13 cellular contexts compared by ENCODE assay signal in the genomic region with DNA sequence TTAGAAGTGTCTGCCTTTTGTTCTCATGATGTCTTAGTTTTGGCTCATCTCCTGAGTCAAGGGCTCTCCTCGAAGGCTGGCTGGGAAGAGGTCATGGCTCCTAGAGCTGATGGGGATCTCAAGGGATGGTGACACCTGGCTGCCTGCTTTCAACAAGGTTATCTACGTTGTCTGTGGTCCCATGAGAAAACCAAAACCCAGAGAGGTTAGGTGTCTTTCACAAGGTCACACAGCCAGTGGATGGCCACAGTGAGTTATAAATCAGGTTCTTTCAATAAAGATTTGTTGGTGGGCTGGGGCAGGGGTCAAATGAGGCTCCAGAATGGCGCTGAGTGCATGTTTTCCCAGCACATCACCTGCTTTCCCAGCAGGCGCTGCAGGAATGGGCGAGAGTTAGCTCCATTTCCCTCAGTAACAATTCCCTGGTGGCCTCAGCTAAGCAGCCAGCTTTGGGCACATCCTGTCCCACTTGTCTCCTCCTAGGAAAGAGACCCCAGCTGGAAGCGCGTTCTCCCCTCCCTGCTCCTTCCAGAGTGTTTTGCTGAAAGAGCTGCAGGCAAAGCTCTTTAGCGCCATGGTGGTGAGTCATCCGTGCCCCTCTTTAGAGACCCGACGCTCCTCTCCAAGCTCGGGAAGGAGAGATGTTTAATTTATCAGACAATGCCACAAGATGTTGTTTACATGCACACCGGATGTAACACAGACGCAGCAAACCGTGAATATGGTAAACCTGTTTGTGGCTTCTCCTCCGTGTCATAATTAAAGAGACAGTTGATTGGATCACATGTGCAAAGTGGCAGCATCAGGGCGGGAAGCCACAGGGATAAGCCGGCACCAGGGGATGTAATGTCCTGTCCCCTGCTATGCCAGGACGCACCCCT.
DNase-seq lines count a peak whose midpoint lies in the region; ATAC-seq and TF ChIP-seq lines count a peak whose summit lies in the region.
"Had no signal": no experiment of that assay in that cellular context is flagged by ENCODE, and none has a peak within 500 bp of the region (broad histone marks: within the 10 kb centered on the region; RNA-seq: fewer than 3 reads in every experiment).

No MANE protein-coding gene starts in this region.

- POLR2A ChIA-PET in activated CD8-positive, alpha-beta T cell treated with anti-CD3 and anti-CD28 coated beads for 36 hours (lab: Charles Lee): no interaction called here
- POLR2A ChIA-PET in GM10248 (lab: Yijun Ruan, JAX): no interaction called here

- in situ Hi-C loops in G401 (cut with HindIII; ENCODE audit: low sequenced_read_pairs): no loop called here

- no peaks in the 10 kb centered on the region for H3K4me1 ChIP-seq in ascending aorta
- H3K4me1 ChIP-seq: right lobe of liver had no signal

- no peaks in the 10 kb centered on the region for H3K27me3 ChIP-seq in ascending aorta
- H3K27me3 ChIP-seq: right lobe of liver had no signal

- no peaks in the 10 kb centered on the region for H3K9me3 Mint-ChIP-seq in activated CD8-positive, alpha-beta T cell treated with anti-CD3 and anti-CD28 coated beads for 36 hours
- H3K9me3 Mint-ChIP-seq in natural killer cell: no peaks in the 10 kb centered on the region
- H3K9me3 Mint-ChIP-seq: activated T-cell treated with anti-CD3 and anti-CD28 coated beads, Interleukin-2, amount 50 U/mL, for 72 hours; stimulated activated naive CD8-positive, alpha-beta T cell treated with anti-CD3 and anti-CD28 coated beads, Interleukin-15, Interleukin-2, amounts not matched to agents 100 ng/mL and 50 ng/mL, for 24 hours had no signal

- H3K4me3 ChIP-seq in ascending aorta: no peak overlapping the region
- H3K4me3 ChIP-seq: right lobe of liver had no signal

- no peaks in the 10 kb centered on the region for H3K36me3 ChIP-seq in ascending aorta
- H3K36me3 ChIP-seq: right lobe of liver had no signal

- H3K4me1 Mint-ChIP-seq in activated CD8-positive, alpha-beta T cell treated with anti-CD3 and anti-CD28 coated beads for 36 hours (ENCODE audit: low read depth): peaks cover 9% of the 10 kb centered on the region
- H3K4me1 Mint-ChIP-seq in natural killer cell: peaks cover 37 to 54% of the 10 kb centered on the region in 2 donors

- H3K27ac ChIP-seq in ascending aorta: no peak overlapping the region
- H3K27ac ChIP-seq: right lobe of liver, RWPE1 had no signal

- no peak for TF ChIP-seq CTCF in activated CD8-positive, alpha-beta T cell treated with anti-CD3 and anti-CD28 coated beads for 36 hours (IDR thresholded peaks at IDR 0.05)
- TF ChIP-seq CTCF in natural killer cell (IDR thresholded peaks at IDR 0.05) (no peak), ascending aorta (IDR thresholded peaks at IDR 0.05) (no peak), GM10248 (IDR thresholded peaks at IDR 0.05; ENCODE audit: control extremely low read depth, extremely low read depth, low read depth, missing control alignments) (no peak)

- H3K27me3 Mint-ChIP-seq in activated CD8-positive, alpha-beta T cell treated with anti-CD3 and anti-CD28 coated beads for 36 hours: no peaks in the 10 kb centered on the region
- H3K27me3 Mint-ChIP-seq in natural killer cell (ENCODE audit: low read depth in 2 of 2): no peaks in the 10 kb centered on the region
- H3K27me3 Mint-ChIP-seq: stimulated activated naive CD8-positive, alpha-beta T cell treated with anti-CD3 and anti-CD28 coated beads, Interleukin-15, Interleukin-2, amounts not matched to agents 100 ng/mL and 50 ng/mL, for 24 hours had no signal

- no peaks in the 10 kb centered on the region for H3K36me3 Mint-ChIP-seq in activated CD8-positive, alpha-beta T cell treated with anti-CD3 and anti-CD28 coated beads for 36 hours (ENCODE audit: low read depth)
- no peaks in the 10 kb centered on the region for H3K36me3 Mint-ChIP-seq in natural killer cell

- peak; percentile 34 for ATAC-seq in activated CD8-positive, alpha-beta T cell treated with anti-CD3 and anti-CD28 coated beads for 36 hours
- peak; percentile 82 to 90 (median 84) for ATAC-seq in natural killer cell
- ATAC-seq in GM21717 (IDR thresholded peaks at IDR 0.05; ENCODE audit: unreplicated experiment): no peak
- ATAC-seq in GM18858 (IDR thresholded peaks at IDR 0.05; ENCODE audit: unreplicated experiment): no peak
- ATAC-seq: left cardiac atrium, right lobe of liver had no signal

- H3K4me3 Mint-ChIP-seq in activated CD8-positive, alpha-beta T cell treated with anti-CD3 and anti-CD28 coated beads for 36 hours: no peak overlapping the region
- H3K4me3 Mint-ChIP-seq in natural killer cell: peak overlapping the region; percentile 75
- H3K4me3 Mint-ChIP-seq: stimulated activated naive CD8-positive, alpha-beta T cell treated with anti-CD3 and anti-CD28 coated beads, Interleukin-15, Interleukin-2, amounts not matched to agents 100 ng/mL and 50 ng/mL, for 24 hours had no signal

- CTCF ChIA-PET in activated CD8-positive, alpha-beta T cell treated with anti-CD3 and anti-CD28 coated beads for 36 hours (lab: Charles Lee): no interaction called here
- CTCF ChIA-PET in GM10248 (lab: Yijun Ruan, JAX): no interaction called here

- H3K9me3 ChIP-seq in ascending aorta: no peaks in the 10 kb centered on the region
- H3K9me3 ChIP-seq: right lobe of liver had no signal

- DNase-seq in G401 (ENCODE audit: low spot score) (peak; percentile 38), NCI-H2029 (lab: John Stamatoyannopoulos, UW) (peak; percentile 77), natural killer cell (peak; percentile 65), ascending aorta (ENCODE audit: low spot score in 2 of 2) (no peak), GM10248 (ENCODE audit: extremely low spot score) (no peak)
- DNase-seq in activated CD8-positive, alpha-beta T cell treated with anti-CD3 and anti-CD28 coated beads for 36 hours: peak; percentile 14
- DNase-seq: left cardiac atrium, right lobe of liver had no signal

- intact Hi-C loops in activated CD8-positive, alpha-beta T cell treated with anti-CD3 and anti-CD28 coated beads for 36 hours (cut with micrococcal nuclease): no loop called here
- intact Hi-C loops in natural killer cell (cut with micrococcal nuclease): loop anchor here (1.0 to 5.0 kb wide), 6 partner anchors 21 to 145 kb away; no protein-coding TSS in a partner anchor
- intact Hi-C loops in ascending aorta (cut with DNase I): no loop called here

- no peak overlapping the region for H3K27ac Mint-ChIP-seq in activated CD8-positive, alpha-beta T cell treated with anti-CD3 and anti-CD28 coated beads for 36 hours
- H3K27ac Mint-ChIP-seq in natural killer cell: peak overlapping the region; percentile 87 to 89
- H3K27ac Mint-ChIP-seq: activated T-cell treated with anti-CD3 and anti-CD28 coated beads, Interleukin-2, amount 50 U/mL, for 72 hours; stimulated activated naive CD8-positive, alpha-beta T cell treated with anti-CD3 and anti-CD28 coated beads, Interleukin-15, Interleukin-2, amounts not matched to agents 100 ng/mL and 50 ng/mL, for 24 hours had no signal

Comparison
In these comparisons a context has a peak if more than half of its experiments do, and no peak if none do; other contexts are left out.
1. DNase-seq: peak in G401 (single experiment), NCI-H2029 (single experiment), activated CD8-positive, alpha-beta T cell treated with anti-CD3 and anti-CD28 coated beads for 36 hours (single experiment) and natural killer cell (single experiment); none in ascending aorta (0 of 2) and GM10248 (single experiment).
2. ATAC-seq: peak in activated CD8-positive, alpha-beta T cell treated with anti-CD3 and anti-CD28 coated beads for 36 hours (single experiment) and natural killer cell (3 of 3); none in GM21717 (single experiment) and GM18858 (single experiment).